In the genomic region with DNA sequence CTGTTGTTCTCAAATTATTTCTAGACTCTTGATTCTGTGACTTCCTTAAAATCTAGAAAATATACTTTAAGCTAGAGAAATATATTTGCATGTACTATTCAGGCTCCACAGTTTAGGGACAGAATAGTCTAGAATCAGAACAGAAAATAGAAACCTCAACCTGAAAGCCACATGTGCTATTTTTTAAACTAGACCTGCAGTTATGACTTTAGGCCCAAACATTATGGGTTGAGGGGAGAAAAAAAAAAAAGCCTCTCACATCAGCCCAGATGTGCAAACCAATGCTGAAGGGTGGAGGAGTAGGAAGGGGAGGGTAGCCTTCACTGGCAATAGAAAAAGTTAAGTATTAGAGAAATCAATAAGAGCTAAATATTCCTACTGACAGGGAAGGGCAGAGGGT, we compare ENCODE assay signal across 10 cellular contexts. TPM values are rescaled to one million over a fixed set of nuclear protein-coding genes. Genes with fewer than 3 reads are reported as not detected.
DNase-seq lines count a peak whose midpoint lies in the region; ATAC-seq, FAIRE-seq and TF ChIP-seq lines count a peak whose summit lies in the region.
"Had no signal": no experiment of that assay in that cellular context is flagged by ENCODE, and none has a peak within 500 bp of the region (broad histone marks: within the 10 kb centered on the region; RNA-seq: fewer than 3 reads in every experiment).

No MANE protein-coding gene starts in this region.

- ATAC-seq in GM18909 (IDR thresholded peaks at IDR 0.05; ENCODE audit: poor library complexity, unreplicated experiment) (peak; percentile 57), GM21576 (IDR thresholded peaks at IDR 0.05; ENCODE audit: unreplicated experiment) (peak; percentile 49), HG03159 (IDR thresholded peaks at IDR 0.05; ENCODE audit: unreplicated experiment) (peak; percentile 43), right lobe of liver (no peak)
- ATAC-seq: gastrocnemius medialis had no signal

- H3K27me3 ChIP-seq in right lobe of liver, result no peaks in the 10 kb centered on the region
- H3K27me3 ChIP-seq: gastrocnemius medialis, SJSA1 had no signal

- H3K9me3 ChIP-seq in right lobe of liver, result no peaks in the 10 kb centered on the region
- H3K9me3 ChIP-seq: gastrocnemius medialis, SJSA1 had no signal

- intact Hi-C loops in right lobe of liver (cut with DNase I), result no loop called here

- peak overlapping the region in 2 of 3 donors; percentile 2 to 17 for H3K27ac ChIP-seq in right lobe of liver
- H3K27ac ChIP-seq: gastrocnemius medialis, SJSA1 had no signal

- TF ChIP-seq CTCF in right lobe of liver (IDR thresholded peaks at IDR 0.05) (no peak), D721Med (IDR thresholded peaks at IDR 0.05; ENCODE audit: insufficient read depth, missing control alignments) (no peak)

- TF ChIP-seq POLR2A in right lobe of liver (IDR thresholded peaks at IDR 0.05), result no peak

- H3K4me1 ChIP-seq in right lobe of liver, result peaks cover 0 to 45% (median 20%) of the 10 kb centered on the region in 4 donors

- no peak overlapping the region for H3K4me3 ChIP-seq in right lobe of liver
- H3K4me3 ChIP-seq: gastrocnemius medialis, SJSA1 had no signal

- DNase-seq in right lobe of liver, result no peak
- DNase-seq in stimulated activated CD4-positive, alpha-beta T cell treated with anti-CD3 and anti-CD28 coated beads, Interleukin-1b, Interleukin-23, amount 100 ng/mL, for 48 hours, result no peak
- DNase-seq in cortex of kidney (lab: John Stamatoyannopoulos, UW), result no peak
- no peak for DNase-seq in D721Med (ENCODE audit: insufficient read length, low spot score)
- DNase-seq: gastrocnemius medialis, NCI-H2107 had no signal

- no peaks in the 10 kb centered on the region for H3K36me3 ChIP-seq in right lobe of liver
- H3K36me3 ChIP-seq: gastrocnemius medialis had no signal

- FAIRE-seq in D721Med (lab: Jason Lieb, UNC), result no peak

RNA-seq across cellular contexts. Expression of a gene that starts 35.7 kb away (rescaled TPM):
- 10 to 100 TPM; 74.3 to 96.4 (median 84.5) TPM for total RNA-seq in right lobe of liver

Comparison
In these comparisons a context has a peak if more than half of its experiments do, and no peak if none do; other contexts are left out.
1. ATAC-seq: peak in GM18909 (single experiment), GM21576 (single experiment) and HG03159 (single experiment); none in right lobe of liver (0 of 4).